ENCODE assay signal across 10 cellular contexts in the genomic region with DNA sequence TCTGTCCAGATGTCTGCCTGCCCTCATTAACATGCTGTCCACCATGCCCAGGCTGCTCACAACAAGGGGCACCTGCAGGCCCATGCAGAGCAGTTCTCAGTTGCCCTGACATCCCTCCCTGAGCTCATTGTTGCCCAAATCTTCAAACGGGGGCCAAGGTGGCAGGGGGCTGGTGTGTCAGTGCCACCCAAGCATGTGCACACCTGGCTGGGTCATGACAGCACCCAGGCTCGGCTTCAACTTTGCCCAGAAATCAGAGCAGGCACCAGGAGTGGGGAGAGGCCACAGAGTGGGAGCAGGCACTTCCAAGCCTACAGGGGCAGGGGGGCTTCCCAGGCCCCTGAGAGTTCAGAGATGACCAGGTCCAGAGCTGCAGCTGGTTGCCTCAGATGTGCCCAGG. TPM values are rescaled to one million over a fixed set of nuclear protein-coding genes. Genes with fewer than 3 reads are reported as not detected.
"Had no signal": no experiment of that assay in that cellular context is flagged by ENCODE, and none has a peak within 500 bp of the region (broad histone marks: within the 10 kb centered on the region; RNA-seq: fewer than 3 reads in every experiment).

No MANE protein-coding gene starts in this region.

- H3K9me3 Mint-ChIP-seq: H9 had no signal

- H3K4me3 Mint-ChIP-seq: H9 had no signal

- H2AFZ ChIP-seq: GM23248 had no signal

- H3K9ac ChIP-seq: GM23248 had no signal

- H3K27ac Mint-ChIP-seq: H9 had no signal

- H3K4me1 Mint-ChIP-seq: H9 had no signal

- ATAC-seq: K562 had no signal

- H3K27ac ChIP-seq: GM23248, HL-60 had no signal

- H3K4me3 ChIP-seq: GM23248, K562 had no signal

- DNase-seq: GM23248, GOT3, H9, HCEC 1CT, IMR-90, KG1 had no signal

- FAIRE-seq: H54, K562 had no signal

RNA-seq across cellular contexts. Expression of a gene that starts 18.6 kb away (rescaled TPM):
- total RNA-seq: GM23248, HT1080, IMR-90, K562 had no signal
- polyA plus RNA-seq: GM23248, IMR-90, K562 had no signal
